In genomic region chr5:159100928-159101646, GRCh38 we compare ENCODE assay signal across 1 cellular context.
TF ChIP-seq lines count a peak whose summit lies in the region.

No MANE protein-coding gene starts in this region.

TF ChIP-seq in A549, 52 proteins besides CTCF, POLR2A, EP300 and RAD21 (continued from another document):
- TF ChIP-seq EHMT2 (IDR thresholded peaks at IDR 0.05; ENCODE audit: low read depth) (no peak), EHF (CRISPR knock-in tag; IDR thresholded peaks at IDR 0.05) (no peak)
TF ChIP-seq in A549: peak in this region for 0.
